21 cellular contexts compared by ENCODE assay signal in genomic region chr1:3548895-3549294, GRCh38.
"Had no signal": no experiment of that assay in that cellular context is flagged by ENCODE, and none has a peak within 500 bp of the region (broad histone marks: within the 10 kb centered on the region; RNA-seq: fewer than 3 reads in every experiment).

No MANE protein-coding gene starts in this region.

- H3K4me3 ChIP-seq: esophagus squamous epithelium, gastrocnemius medialis, heart right ventricle, left lung, lower lobe of right lung, mucosa of descending colon had no signal

- H3K9me3 Mint-ChIP-seq: dendritic cell treated with granulocyte-macrophage colony-stimulating factor and Interleukin-4, amounts not matched to agents 40 ng/mL and 50 ng/mL, for 4 days; effector memory CD8-positive, alpha-beta T cell; endodermal cell; mesothelial cell of epicardium had no signal

- DNase-seq: cortex of kidney; effector CD8-positive, alpha-beta T cell; effector memory CD8-positive, alpha-beta T cell; endodermal cell; erythroblast; esophagus squamous epithelium; foreskin melanocyte; gastrocnemius medialis; glutamatergic neuron; head of caudate nucleus; hippocampal formation; left cardiac atrium; left lung; lower lobe of right lung; mesenchymal stem cell; mucosa of descending colon had no signal

- H3K27me3 Mint-ChIP-seq: dendritic cell treated with granulocyte-macrophage colony-stimulating factor and Interleukin-4, amounts not matched to agents 40 ng/mL and 50 ng/mL, for 4 days; effector memory CD8-positive, alpha-beta T cell had no signal

- ATAC-seq: effector memory CD8-positive, alpha-beta T cell; esophagus mucosa; gastrocnemius medialis; left lung; mucosa of descending colon had no signal

- H3K36me3 ChIP-seq: esophagus squamous epithelium, gastrocnemius medialis, heart right ventricle, left lung, lower lobe of right lung had no signal

- H3K27ac Mint-ChIP-seq: dendritic cell treated with granulocyte-macrophage colony-stimulating factor and Interleukin-4, amounts not matched to agents 40 ng/mL and 50 ng/mL, for 4 days; effector memory CD8-positive, alpha-beta T cell; endodermal cell had no signal

- H3K27ac ChIP-seq: epithelial cell of prostate, esophagus squamous epithelium, gastrocnemius medialis, heart right ventricle, left lung, lower lobe of right lung had no signal

- H3K4me3 Mint-ChIP-seq: dendritic cell treated with granulocyte-macrophage colony-stimulating factor and Interleukin-4, amounts not matched to agents 40 ng/mL and 50 ng/mL, for 4 days; effector memory CD8-positive, alpha-beta T cell; endodermal cell; mesothelial cell of epicardium had no signal

- H3K27me3 ChIP-seq: left lung had no signal

- H3K9me3 ChIP-seq: esophagus squamous epithelium, gastrocnemius medialis, heart right ventricle, left lung, lower lobe of right lung, mucosa of descending colon had no signal

- H3K36me3 Mint-ChIP-seq: mesothelial cell of epicardium had no signal

- H3K4me1 Mint-ChIP-seq: endodermal cell had no signal
